In genomic region chr7:99762680-99763327, GRCh38 we compare ENCODE assay signal across 14 cellular contexts. TPM values are rescaled to one million over a fixed set of nuclear protein-coding genes. Genes with fewer than 3 reads are reported as not detected.
DNase-seq lines count a peak whose midpoint lies in the region; ATAC-seq and TF ChIP-seq lines count a peak whose summit lies in the region.
"Had no signal": no experiment of that assay in that cellular context is flagged by ENCODE, and none has a peak within 500 bp of the region (broad histone marks: within the 10 kb centered on the region; RNA-seq: fewer than 3 reads in every experiment).

No MANE protein-coding gene starts in this region.

- intact Hi-C loops in mucosa of descending colon (cut with DNase I, micrococcal nuclease), result no loop called here

- H3K27ac ChIP-seq in RWPE1, result peak overlapping the region; percentile 70

- CTCF ChIA-PET in RWPE1 (lab: Yijun Ruan, JAX), result interaction anchor here (0.7 kb wide), 1 partner anchor 553 kb away, joined by 6 read pairs; no protein-coding TSS in a partner anchor

- DNase-seq in AG08395 (ENCODE audit: low spot score) (peak; percentile 52), RWPE1 (ENCODE audit: low spot score) (peak; percentile 59), fibroblast of pulmonary artery (ENCODE audit: low read depth) (peak; percentile 39), mucosa of descending colon (no peak), NCI-H446 treated with DMSO at 0.1 percent for 48 hours (lab: John Stamatoyannopoulos, UW) (no peak)
- no peak for DNase-seq in activated T-cell treated with anti-CD3 and anti-CD28 coated beads, Interleukin-2, amount 50 U/mL, for 1 hour
- DNase-seq: activated T-cell treated with anti-CD3 and anti-CD28 coated beads for 4 hours, BE2C, GOT3, NCI-H2107, RPMI8226 had no signal

- no peaks in the 10 kb centered on the region for H3K36me3 ChIP-seq in mucosa of descending colon (ENCODE audit: low read depth)
- H3K36me3 ChIP-seq: BE2C had no signal

- no peaks in the 10 kb centered on the region for H3K9me3 ChIP-seq in mucosa of descending colon
- H3K9me3 ChIP-seq: BE2C had no signal

- H3K4me1 ChIP-seq in mucosa of descending colon (ENCODE audit: low read depth), result no peaks in the 10 kb centered on the region
- H3K4me1 ChIP-seq: BE2C had no signal

- H3K4me3 ChIP-seq in fibroblast of pulmonary artery (replicated peaks; ENCODE audit: low read depth, low read length) (no peak overlapping the region), mucosa of descending colon (no peak overlapping the region)

- ATAC-seq in mucosa of descending colon, result peak; percentile 54
- no peak for ATAC-seq in GM19463 (IDR thresholded peaks at IDR 0.05; ENCODE audit: unreplicated experiment)
- ATAC-seq in GM19397 (IDR thresholded peaks at IDR 0.05; ENCODE audit: unreplicated experiment), result no peak

- POLR2A ChIA-PET in RWPE1 (lab: Yijun Ruan, JAX; ENCODE audit: low non-redundant PET), result interaction anchor here (0.5 kb wide), 1 partner anchor 666 kb away, joined by 4 read pairs; no protein-coding TSS in a partner anchor

- TF ChIP-seq CTCF in RWPE1 (conservative IDR thresholded peaks at IDR 0.05; ENCODE audit: low read depth) (no peak), fibroblast of pulmonary artery (IDR thresholded peaks at IDR 0.05; ENCODE audit: low read length, missing control alignments) (no peak), mucosa of descending colon (IDR thresholded peaks at IDR 0.05) (no peak)

RNA-seq across cellular contexts. Expression of gene CYP3A4, which starts 21.2 kb away (rescaled TPM):
- 1 to 10 TPM; 2.8 to 5.4 (median 4.0) TPM for total RNA-seq in mucosa of descending colon
- total RNA-seq: glomerular endothelial cell had no signal

RNA-seq across cellular contexts. Expression of gene CYP3A7, which starts 27.8 kb away (rescaled TPM):
- under 1 TPM in 2 of 3 donors, not detected in 1; 0.39 to 0.82 TPM for total RNA-seq in mucosa of descending colon
- total RNA-seq: glomerular endothelial cell had no signal

Comparison
In these comparisons a context has a peak if more than half of its experiments do, and no peak if none do; other contexts are left out.
1. DNase-seq: peak in AG08395 (single experiment), RWPE1 (single experiment) and fibroblast of pulmonary artery (single experiment); none in mucosa of descending colon (0 of 3), activated T-cell treated with anti-CD3 and anti-CD28 coated beads, Interleukin-2, amount 50 U/mL, for 1 hour (single experiment) and NCI-H446 treated with DMSO at 0.1 percent for 48 hours (single experiment).